Comparison of ENCODE assay signal across 3 cellular contexts in genomic region chr3:56502738-56503137, GRCh38.
TF ChIP-seq lines count a peak whose summit lies in the region.

No MANE protein-coding gene starts in this region.

TF ChIP-seq in A549, 52 proteins besides CTCF, POLR2A, EP300 and RAD21:
- no peak for TF ChIP-seq REST (IDR thresholded peaks at IDR 0.05)
- TF ChIP-seq MAFK (IDR thresholded peaks at IDR 0.05; ENCODE audit: partially characterized antibody): peak; percentile 54

TF ChIP-seq in IMR-90, 13 proteins besides CTCF, POLR2A, EP300 and RAD21:
- TF ChIP-seq MAFK (IDR thresholded peaks at IDR 0.05; ENCODE audit: low read depth, low read length): peak; percentile 63
- no peak for TF ChIP-seq BHLHE40 (IDR thresholded peaks at IDR 0.05; ENCODE audit: low read depth, low read length)
- TF ChIP-seq CEBPB (IDR thresholded peaks at IDR 0.05; ENCODE audit: low read depth, low read length): no peak
- no peak for TF ChIP-seq NFE2L2 (IDR thresholded peaks at IDR 0.05; ENCODE audit: low read depth, low read length)

TF ChIP-seq in K562, 482 proteins besides CTCF, POLR2A, EP300 and RAD21:
- TF ChIP-seq MAFG (tag; conservative IDR thresholded peaks at IDR 0.05) (0 out of 2 replicates have a peak, but pooled peaks have one; percentile 32), C11orf30 (IDR thresholded peaks at IDR 0.05; ENCODE audit: low read depth) (peak; percentile 42), ZC3H4 (CRISPR knock-in tag; IDR thresholded peaks at IDR 0.05; ENCODE audit: borderline replicate concordance) (no peak), TAF9B (IDR thresholded peaks at IDR 0.05; ENCODE audit: partially characterized antibody) (no peak), TOE1 (IDR thresholded peaks at IDR 0.05; ENCODE audit: borderline replicate concordance) (no peak), TOE1 (CRISPR knock-in tag; IDR thresholded peaks at IDR 0.05; ENCODE audit: borderline replicate concordance, low read depth) (no peak), SRF (CRISPR knock-in tag; IDR thresholded peaks at IDR 0.05) (no peak), NFE2L1 (tag; IDR thresholded peaks at IDR 0.05; ENCODE audit: borderline replicate concordance, low read depth) (no peak), MAFK (IDR thresholded peaks at IDR 0.05; ENCODE audit: low read length) (peak; percentile 14; the same call in 1 of the 2 replicates), ZZZ3 (IDR thresholded peaks at IDR 0.05) (no peak), XRCC4 (IDR thresholded peaks at IDR 0.05; ENCODE audit: extremely low read depth, insufficient read depth, insufficient read length) (no peak), E2F6 (IDR thresholded peaks at IDR 0.05; ENCODE audit: borderline replicate concordance in 1 of 2, extremely low read depth in 1 of 2, insufficient read depth in 1 of 2, insufficient read length in 1 of 2, low read depth in 1 of 2, low read length in 1 of 2, poor library complexity in 1 of 2, severe bottlenecking in 1 of 2) (no peak), BRCA1 (IDR thresholded peaks at IDR 0.05) (no peak), BRCA1 (CRISPR knock-in tag; IDR thresholded peaks at IDR 0.05) (no peak), EGR1 (conservative IDR thresholded peaks at IDR 0.05) (no peak), RERE (CRISPR knock-in tag; IDR thresholded peaks at IDR 0.05; ENCODE audit: borderline replicate concordance) (no peak), MBD1 (CRISPR knock-in tag; IDR thresholded peaks at IDR 0.05) (no peak), ZNF407 (IDR thresholded peaks at IDR 0.05; ENCODE audit: low read depth) (no peak), FOXJ3 (CRISPR knock-in tag; IDR thresholded peaks at IDR 0.05) (no peak), ZNF316 (IDR thresholded peaks at IDR 0.05) (peak; percentile 54), CHAMP1 (IDR thresholded peaks at IDR 0.05) (no peak), POLR2B (IDR thresholded peaks at IDR 0.05; ENCODE audit: low read depth, partially characterized antibody) (no peak)
